ENCODE assay signal across 23 cellular contexts in the genomic region with DNA sequence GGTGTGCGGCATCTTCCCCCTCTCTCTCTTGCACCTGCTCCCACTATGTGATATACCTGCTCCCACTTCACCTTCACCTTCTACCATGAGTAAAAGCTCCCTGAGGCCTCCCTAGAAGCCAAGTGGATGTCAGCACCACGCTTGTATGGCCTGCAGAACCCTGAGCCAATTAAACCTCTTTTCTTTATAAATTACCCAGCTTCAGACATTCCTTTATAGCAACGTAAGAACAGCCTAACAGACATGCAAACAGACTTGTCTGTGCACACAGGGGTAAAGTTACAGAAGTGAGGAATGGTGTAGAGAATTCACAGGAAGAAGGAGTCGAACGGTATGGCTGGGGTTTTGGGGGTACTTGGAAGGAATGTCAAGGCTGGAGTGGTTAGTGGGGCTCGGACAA. TPM values are rescaled to one million over a fixed set of nuclear protein-coding genes. Genes with fewer than 3 reads are reported as not detected.
"Had no signal": no experiment of that assay in that cellular context is flagged by ENCODE, and none has a peak within 500 bp of the region (broad histone marks: within the 10 kb centered on the region; RNA-seq: fewer than 3 reads in every experiment).

No MANE protein-coding gene starts in this region.

- DNase-seq: activated CD4-positive, alpha-beta T cell treated with anti-CD3 and anti-CD28 coated beads, Interleukin-2, amount 10 ng/mL, durations not matched to agents 7 days and 5 days; activated CD8-positive, alpha-beta T cell treated with anti-CD3 and anti-CD28 coated beads, Interleukin-2, amount 10 ng/mL, durations not matched to agents 7 days and 5 days; activated gamma-delta T cell; caudate nucleus; effector memory CD4-positive, alpha-beta T cell; glutamatergic neuron; hippocampal formation; left ventricle myocardium superior; mammary epithelial cell; midbrain; spleen; stimulated activated CD4-positive, alpha-beta T cell treated with anti-CD3 and anti-CD28 coated beads, Interleukin-4, amount 100 ng/mL, for 24 hours; stimulated activated naive CD4-positive, alpha-beta T cell treated with Interleukin-2 at 50 U/mL for 16 hours; upper lobe of left lung had no signal

- H3K27ac Mint-ChIP-seq: activated CD4-positive, alpha-beta T cell treated with anti-CD3 and anti-CD28 coated beads, Interleukin-2, amount 10 ng/mL, durations not matched to agents 7 days and 5 days; activated CD8-positive, alpha-beta T cell treated with anti-CD3 and anti-CD28 coated beads, Interleukin-2, amount 10 ng/mL, durations not matched to agents 7 days and 5 days; activated naive CD4-positive, alpha-beta T cell treated with anti-CD3 and anti-CD28 coated beads, Interleukin-2, amount 50 U/mL, for 72 hours; activated T-helper 1 cell treated with anti-CD3 and anti-CD28 coated beads, Interleukin-12 subunit alpha, Interleukin-12 subunit beta, Interleukin-2, Interleukin-4 antibody, amounts not matched to agents 30 ng/mL and 10 ng/mL and 1 ng/mL, durations not matched to agents 14 hours and 24 hours and 36 hours; brain had no signal

- H3K4me3 Mint-ChIP-seq: activated CD4-positive, alpha-beta T cell treated with anti-CD3 and anti-CD28 coated beads, Interleukin-2, amount 10 ng/mL, durations not matched to agents 7 days and 5 days; activated CD8-positive, alpha-beta T cell treated with anti-CD3 and anti-CD28 coated beads, Interleukin-2, amount 10 ng/mL, durations not matched to agents 7 days and 5 days; activated T-helper 1 cell treated with anti-CD3 and anti-CD28 coated beads, Interleukin-12 subunit alpha, Interleukin-12 subunit beta, Interleukin-2, Interleukin-4 antibody, amounts not matched to agents 30 ng/mL and 10 ng/mL and 1 ng/mL, durations not matched to agents 14 hours and 24 hours and 36 hours; brain had no signal

- H3K27me3 ChIP-seq: right atrium auricular region, spleen, upper lobe of left lung had no signal

- H3K36me3 ChIP-seq: prostate gland, right atrium auricular region, spleen, thoracic aorta, upper lobe of left lung had no signal

- H3K9me3 ChIP-seq: prostate gland, right atrium auricular region, spleen, thoracic aorta, upper lobe of left lung had no signal

- H3K4me1 ChIP-seq: prostate gland, right atrium auricular region, upper lobe of left lung had no signal

- H3K9me3 Mint-ChIP-seq: activated CD4-positive, alpha-beta T cell treated with anti-CD3 and anti-CD28 coated beads, Interleukin-2, amount 10 ng/mL, durations not matched to agents 7 days and 5 days; activated naive CD4-positive, alpha-beta T cell treated with anti-CD3 and anti-CD28 coated beads, Interleukin-2, amount 50 U/mL, for 72 hours; activated T-helper 1 cell treated with anti-CD3 and anti-CD28 coated beads, Interleukin-12 subunit alpha, Interleukin-12 subunit beta, Interleukin-2, Interleukin-4 antibody, amounts not matched to agents 30 ng/mL and 10 ng/mL and 1 ng/mL, durations not matched to agents 14 hours and 24 hours and 36 hours had no signal

- ATAC-seq: activated CD4-positive, CD25-positive, alpha-beta regulatory T cell treated with anti-CD3 and anti-CD28 coated beads, Interleukin-2, amount 50 U/mL, for 24 hours; activated CD8-positive, alpha-beta T cell treated with anti-CD3 and anti-CD28 coated beads, Interleukin-2, amount 10 ng/mL, durations not matched to agents 7 days and 5 days; activated naive CD4-positive, alpha-beta T cell treated with anti-CD3 and anti-CD28 coated beads, Interleukin-2, amount 50 U/mL, for 72 hours; esophagus mucosa; left ventricle myocardium superior had no signal

- H3K4me3 ChIP-seq: prostate gland, right atrium auricular region, spleen, thoracic aorta, upper lobe of left lung had no signal

- H3K36me3 Mint-ChIP-seq: activated naive CD4-positive, alpha-beta T cell treated with anti-CD3 and anti-CD28 coated beads, Interleukin-2, amount 50 U/mL, for 72 hours; brain had no signal

- H3K27ac ChIP-seq: prostate gland, right atrium auricular region, spleen, thoracic aorta, upper lobe of left lung, VCaP had no signal

- H3K4me1 Mint-ChIP-seq: activated CD4-positive, alpha-beta T cell treated with anti-CD3 and anti-CD28 coated beads, Interleukin-2, amount 10 ng/mL, durations not matched to agents 7 days and 5 days had no signal

RNA-seq across cellular contexts. Expression of a gene that starts 14.8 kb away (rescaled TPM):
- total RNA-seq: activated T-helper 1 cell treated with anti-CD3 and anti-CD28 coated beads, Interleukin-12 subunit alpha, Interleukin-12 subunit beta, Interleukin-2, Interleukin-4 antibody, amounts not matched to agents 30 ng/mL and 10 ng/mL and 1 ng/mL, durations not matched to agents 14 hours and 24 hours and 36 hours had no signal
